35 cellular contexts compared by ENCODE assay signal in genomic region chr7:101829374-101829773, GRCh38.
"Had no signal": no experiment of that assay in that cellular context is flagged by ENCODE, and none has a peak within 500 bp of the region (broad histone marks: within the 10 kb centered on the region; RNA-seq: fewer than 3 reads in every experiment).

No MANE protein-coding gene starts in this region.

- DNase-seq: activated CD4-positive, alpha-beta T cell treated with anti-CD3 and anti-CD28 coated beads for 1 hour; activated CD4-positive, alpha-beta T cell treated with anti-CD3 and anti-CD28 coated beads for 48 hours; activated CD4-positive, alpha-beta T cell treated with anti-CD3 and anti-CD28 coated beads, Interleukin-2, amount 50 U/mL, for 4 hours; activated CD4-positive, CD25-positive, alpha-beta regulatory T cell; activated CD8-positive, alpha-beta T cell treated with anti-CD3 and anti-CD28 coated beads for 36 hours; activated gamma-delta T cell; activated naive CD4-positive, alpha-beta T cell treated with Interleukin-2 at 50 U/mL for 16 hours; activated T-cell treated with anti-CD3 and anti-CD28 coated beads, Interleukin-2, amount 50 U/mL, for 1 hour; activated T-cell treated with anti-CD3 and anti-CD28 coated beads, Interleukin-2, amount 50 U/mL, for 72 hours; body of pancreas; Kasumi-1; MG63; MV-4-11; NCI-H1092; NCI-H1436 treated with DMSO at 0.1 percent for 48 hours; NCI-H1694 treated with DMSO at 0.1 percent for 48 hours; NCI-H2029; NCI-H345; NCI-H524 treated with DMSO at 0.1 percent for 48 hours; NCI-H748 treated with DMSO at 0.1 percent for 48 hours; NK-92 treated with Interleukin-12 subunit alpha and Interleukin-12 subunit beta, amount 100 ng/mL, for 24 hours; PC-9; SIG-M5; T-cell; T-helper 2 cell; T-helper 9 cell had no signal

- H3K27me3 ChIP-seq: adrenal gland, body of pancreas, breast epithelium, MG63 had no signal

- H2AFZ ChIP-seq: PC-9 had no signal

- ATAC-seq: activated CD8-positive, alpha-beta T cell treated with anti-CD3 and anti-CD28 coated beads for 36 hours; activated naive CD4-positive, alpha-beta T cell treated with anti-CD3 and anti-CD28 coated beads, Interleukin-2, amount 50 U/mL, for 72 hours; activated T-cell treated with anti-CD3 and anti-CD28 coated beads, Interleukin-2, amount 50 U/mL, for 72 hours; activated T-helper 17 cell treated with anti-CD3 and anti-CD28 coated beads, Interleukin-2, amount 50 U/mL, for 72 hours; body of pancreas; Right ventricle myocardium inferior; SK-N-SH treated with all-trans-retinoic acid at 6 μM for 48 hours; T-cell had no signal

- H3K27me3 Mint-ChIP-seq: activated CD8-positive, alpha-beta T cell treated with anti-CD3 and anti-CD28 coated beads for 36 hours; activated T-helper 17 cell treated with anti-CD3 and anti-CD28 coated beads, Interleukin-2, amount 50 U/mL, for 72 hours; T-cell had no signal

- H3K4me2 ChIP-seq: PC-9 had no signal

- H3K36me3 Mint-ChIP-seq: activated naive CD4-positive, alpha-beta T cell treated with anti-CD3 and anti-CD28 coated beads, Interleukin-2, amount 50 U/mL, for 72 hours had no signal

- H3K4me3 ChIP-seq: adrenal gland, body of pancreas, breast epithelium, MG63, PC-9 had no signal

- FAIRE-seq: astrocyte, RCC 7860 had no signal

- H3K4me1 ChIP-seq: adrenal gland, body of pancreas, breast epithelium had no signal

- H3K27ac Mint-ChIP-seq: activated CD8-positive, alpha-beta T cell treated with anti-CD3 and anti-CD28 coated beads for 36 hours; activated T-cell treated with anti-CD3 and anti-CD28 coated beads, Interleukin-2, amount 50 U/mL, for 72 hours; activated T-helper 17 cell treated with anti-CD3 and anti-CD28 coated beads, Interleukin-2, amount 50 U/mL, for 72 hours; T-cell had no signal

- H3K4me3 Mint-ChIP-seq: activated CD8-positive, alpha-beta T cell treated with anti-CD3 and anti-CD28 coated beads for 36 hours; activated T-cell treated with anti-CD3 and anti-CD28 coated beads, Interleukin-2, amount 50 U/mL, for 72 hours; activated T-helper 17 cell treated with anti-CD3 and anti-CD28 coated beads, Interleukin-2, amount 50 U/mL, for 72 hours; T-cell had no signal

- H3K27ac ChIP-seq: adrenal gland, body of pancreas, breast epithelium, PC-9, VCaP had no signal

- H3K36me3 ChIP-seq: adrenal gland, breast epithelium, MG63 had no signal

- H3K9me3 ChIP-seq: adrenal gland, body of pancreas, breast epithelium, MG63 had no signal

- H3K9me3 Mint-ChIP-seq: activated CD8-positive, alpha-beta T cell treated with anti-CD3 and anti-CD28 coated beads for 36 hours; activated naive CD4-positive, alpha-beta T cell treated with anti-CD3 and anti-CD28 coated beads, Interleukin-2, amount 50 U/mL, for 72 hours; activated T-cell treated with anti-CD3 and anti-CD28 coated beads, Interleukin-2, amount 50 U/mL, for 72 hours; activated T-helper 17 cell treated with anti-CD3 and anti-CD28 coated beads, Interleukin-2, amount 50 U/mL, for 72 hours; T-cell had no signal
